In genomic region chr5:93594591-93595419, GRCh38 we compare ENCODE assay signal across 16 cellular contexts. TPM values are rescaled to one million over a fixed set of nuclear protein-coding genes. Genes with fewer than 3 reads are reported as not detected.
DNase-seq lines count a peak whose midpoint lies in the region; ATAC-seq, FAIRE-seq and TF ChIP-seq lines count a peak whose summit lies in the region.
"Had no signal": no experiment of that assay in that cellular context is flagged by ENCODE, and none has a peak within 500 bp of the region (broad histone marks: within the 10 kb centered on the region; RNA-seq: fewer than 3 reads in every experiment).

No MANE protein-coding gene starts in this region.

- H3K36me3 ChIP-seq in cardiac muscle cell (no peaks in the 10 kb centered on the region), heart right ventricle (no peaks in the 10 kb centered on the region), kidney (ENCODE audit: control insufficient read depth in 1 of 2, insufficient read depth in 2 of 2, low read length in 2 of 2) (peaks cover 0 to 4% of the 10 kb centered on the region in 2 donors), stomach smooth muscle (ENCODE audit: control insufficient read depth in 2 of 2, insufficient read depth in 2 of 2, low read length in 2 of 2) (peaks cover 8 to 18% of the 10 kb centered on the region in 2 donors)
- H3K36me3 ChIP-seq: breast epithelium, heart left ventricle, uterus had no signal

- H3K4me1 ChIP-seq in cardiac muscle cell (ENCODE audit: low read depth) (peaks cover 7% of the 10 kb centered on the region), heart right ventricle (peaks cover 0 to 11% (median 0%) of the 10 kb centered on the region in 9 donors), kidney (ENCODE audit: control insufficient read depth in 1 of 2, insufficient read depth in 1 of 2, low read depth in 1 of 2, low read length in 2 of 2) (peaks cover 7 to 10% of the 10 kb centered on the region in 2 donors), stomach smooth muscle (ENCODE audit: control insufficient read depth, insufficient read depth, low read length) (peaks cover 9% of the 10 kb centered on the region)
- H3K4me1 ChIP-seq: breast epithelium had no signal

- H3K9me3 ChIP-seq in cardiac muscle cell (ENCODE audit: low read depth) (no peaks in the 10 kb centered on the region), heart right ventricle (peaks cover 0 to 7% (median 0%) of the 10 kb centered on the region in 11 donors), kidney (ENCODE audit: control insufficient read depth in 1 of 2, low read length in 2 of 2) (no peaks in the 10 kb centered on the region), stomach smooth muscle (ENCODE audit: control insufficient read depth in 2 of 2, low read length in 2 of 2) (no peaks in the 10 kb centered on the region)
- H3K9me3 ChIP-seq: breast epithelium, uterus had no signal

- TF ChIP-seq CTCF in cardiac muscle cell (IDR thresholded peaks at IDR 0.05; ENCODE audit: low read depth, low read length) (peak; percentile 3), heart right ventricle (IDR thresholded peaks at IDR 0.05) (no peak), astrocyte of the cerebellum (IDR thresholded peaks at IDR 0.05; ENCODE audit: low read depth, low read length, missing control alignments) (no peak), kidney (IDR thresholded peaks at IDR 0.05; ENCODE audit: borderline replicate concordance, extremely low read depth, insufficient read depth) (no peak)

- no peak overlapping the region for H3K27ac ChIP-seq in cardiac muscle cell
- no peak overlapping the region for H3K27ac ChIP-seq in heart right ventricle
- peak overlapping the region in 1 of 2 donors; percentile 7 for H3K27ac ChIP-seq in kidney (ENCODE audit: low read depth in 2 of 2, low read length in 2 of 2)
- H3K27ac ChIP-seq in stomach smooth muscle (ENCODE audit: low read length) = peak overlapping the region; percentile 37
- H3K27ac ChIP-seq: breast epithelium, heart left ventricle, uterus had no signal

- no peak for FAIRE-seq in kidney (lab: Jason Lieb, UNC)
- FAIRE-seq: D721Med had no signal

- H3K27me3 ChIP-seq in cardiac muscle cell (peaks cover 100% of the 10 kb centered on the region), heart right ventricle (peaks cover 26 to 100% (median 86%) of the 10 kb centered on the region in 7 donors), stomach smooth muscle (ENCODE audit: control insufficient read depth in 1 of 2, insufficient read depth in 2 of 2, low read length in 2 of 2) (peaks cover 0 to 6% of the 10 kb centered on the region in 2 donors)
- H3K27me3 ChIP-seq: uterus had no signal

- in situ Hi-C loops in astrocyte of the cerebellum (cut with HindIII; ENCODE audit: low sequenced_read_pairs) = no loop called here

- WGBS in heart right ventricle, 2 donors = 27 to 40% methylated on average over 37 of the region's 37 CpGs

- intact Hi-C loops in heart right ventricle (cut with DNase I) (no loop called here), kidney (cut with DNase I) (no loop called here)

- no peak for DNase-seq in cardiac muscle cell (ENCODE audit: low read depth in 1 of 2, low spot score in 1 of 2)
- no peak for DNase-seq in heart right ventricle
- no peak for DNase-seq in astrocyte of the cerebellum (ENCODE audit: low read depth)
- DNase-seq in kidney = peak; percentile 80
- DNase-seq in HuH-7 (ENCODE audit: low spot score) = no peak
- DNase-seq: activated CD4-positive, alpha-beta T cell treated with anti-CD3 and anti-CD28 coated beads, Interleukin-2, amount 50 U/mL, for 48 hours; heart left ventricle; mammary epithelial cell; NCI-H1417; T-cell; uterus had no signal

- ATAC-seq in heart right ventricle (no peak), GM18502 (IDR thresholded peaks at IDR 0.05; ENCODE audit: poor library complexity, unreplicated experiment) (no peak), GM19397 (IDR thresholded peaks at IDR 0.05; ENCODE audit: unreplicated experiment) (no peak)
- ATAC-seq: heart left ventricle, T-cell had no signal

- H3K9ac ChIP-seq in kidney (ENCODE audit: low read length in 2 of 2) (no peak overlapping the region), stomach smooth muscle (ENCODE audit: low read length in 2 of 2) (no peak overlapping the region)

- H3K4me3 ChIP-seq in cardiac muscle cell (no peak overlapping the region), heart right ventricle (no peak overlapping the region), astrocyte of the cerebellum (ENCODE audit: low read depth, low read length) (peak overlapping the region; percentile 17), kidney (ENCODE audit: low read length in 2 of 2) (no peak overlapping the region), stomach smooth muscle (ENCODE audit: low read length in 2 of 2) (no peak overlapping the region)
- H3K4me3 ChIP-seq: breast epithelium, heart left ventricle, uterus had no signal

RNA-seq across cellular contexts. Expression of gene NR2F1, which starts 11.8 kb away (rescaled TPM):
- total RNA-seq in cardiac muscle cell (1.3 and 1.5 TPM in 2 replicates), heart right ventricle (1 to 10 TPM in 4 of 10 donors, under 1 TPM in 6; 0.27 to 2.4 (median 0.92) TPM), kidney (49.5 TPM)
- polyA plus RNA-seq in cardiac muscle cell (0.13 and 0.32 TPM in 2 replicates), heart right ventricle (1 to 10 TPM in 1 of 2 donors, under 1 TPM in 1; 0.44 to 1.1 TPM), kidney (ENCODE audit: insufficient read depth, low read depth, low replicate concordance) (22.8 TPM)

RNA-seq across cellular contexts. Expression of gene NR2F1-AS1, which starts 13.8 kb away (rescaled TPM):
- total RNA-seq in cardiac muscle cell (0.25 and 0.45 TPM in 2 replicates), heart right ventricle (under 1 TPM in 9 of 10 donors, not detected in 1; 0.44 to 0.87 (median 0.59) TPM), kidney (13.0 TPM)
- polyA plus RNA-seq in cardiac muscle cell (0.21 and 0.49 TPM in 2 replicates), heart right ventricle (1 to 10 TPM in 1 of 2 donors, under 1 TPM in 1; 0.41 to 2.9 TPM), kidney (ENCODE audit: insufficient read depth, low read depth, low replicate concordance) (16.0 TPM)
- total RNA-seq: T-cell had no signal

Comparison
In these comparisons a context has a peak if more than half of its experiments do, and no peak if none do; other contexts are left out.
1. RNA of gene NR2F1, which starts 11.8 kb away (total RNA-seq): 49.5 TPM in kidney (single experiment); 1.3 to 1.5 TPM in cardiac muscle cell and 0.27 to 2.4 TPM in heart right ventricle; every median in the first group is over 10 times any median in the second.